In the genomic region with DNA sequence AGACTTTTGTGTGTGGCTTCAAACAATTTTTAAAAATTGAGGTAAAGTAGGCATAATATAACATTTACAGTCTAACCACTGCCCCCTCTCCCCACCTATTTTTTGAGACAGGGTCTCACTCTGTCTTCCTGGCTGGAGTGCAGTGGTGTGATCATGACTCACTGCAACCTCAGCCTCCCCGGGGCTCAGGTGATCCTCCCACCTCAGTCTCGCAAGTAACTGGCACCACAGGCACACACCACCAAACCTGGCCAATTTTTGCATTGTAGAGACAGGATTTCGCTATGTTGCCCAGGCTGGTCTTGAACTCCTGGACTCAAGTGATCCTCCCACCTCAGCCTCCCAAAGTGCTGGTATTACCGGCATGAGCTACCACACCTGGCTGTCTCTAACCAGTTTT, we compare ENCODE assay signal across 6 cellular contexts.
A peak's percentile ranks its signal among the peaks of the same experiment; 100 is the strongest.
DNase-seq lines count a peak whose midpoint lies in the region; ATAC-seq, FAIRE-seq and TF ChIP-seq lines count a peak whose summit lies in the region.
"Not testable (repeated sequence)": the region's sequence is repeated elsewhere in the genome, so short reads cannot be mapped to it uniquely, and the experiment has no call there.

No MANE protein-coding gene starts in this region.

- in situ Hi-C loops in mammary epithelial cell (cut with MboI; ENCODE audit: low sequenced_read_pairs in 2 of 2); HepG2 (cut with HindIII; ENCODE audit: extremely low pct_ligation_motif_present, low pct_unique_long_range_greater_than_20kb): not testable (repeated sequence)

- not testable (repeated sequence) for H4K20me1 ChIP-seq in mammary epithelial cell (ENCODE audit: insufficient read depth, low read length); HepG2 (ENCODE audit: insufficient read depth, low read length)

- BruUV-seq in mammary epithelial cell (replicated peaks; lab: Mats Ljungman, UMichigan); HepG2 (replicated peaks; lab: Mats Ljungman, UMichigan): not testable (repeated sequence)

- not testable (repeated sequence) for H3K27me3 ChIP-seq in mammary epithelial cell (ENCODE audit: insufficient read depth, low read length); HepG2 (ENCODE audit: control insufficient read depth in 1 of 2, insufficient read depth in 2 of 2, low read length in 2 of 2)

- H3K9ac ChIP-seq in mammary epithelial cell (ENCODE audit: insufficient read depth, low read length); HepG2 (ENCODE audit: insufficient read depth, low read depth, low read length): not testable (repeated sequence)

- ATAC-seq in activated CD8-positive, alpha-beta T cell treated with anti-CD3 and anti-CD28 coated beads for 36 hours, result peak; percentile 37
- peak; percentile 9; the same call in 1 of the 3 replicates for ATAC-seq in HepG2

- WGBS in mammary epithelial cell (ENCODE audit: low coverage, missing lambda C conversion rate), result 40% methylated on average over 3 of the region's 4 CpGs
- 65% methylated on average over 4 of the region's 4 CpGs for WGBS in HepG2 (ENCODE audit: low lambda C conversion rate)

- H2AFZ ChIP-seq in mammary epithelial cell (ENCODE audit: low read depth, low read length); HepG2 (ENCODE audit: low read length): not testable (repeated sequence)

- not testable (repeated sequence) for FAIRE-seq in HepG2 (lab: Jason Lieb, UNC)

- not testable (repeated sequence) for TF ChIP-seq RAD21 in HepG2 (CRISPR knock-in tag; IDR thresholded peaks at IDR 0.05)

- H3K27ac Mint-ChIP-seq in activated CD8-positive, alpha-beta T cell treated with anti-CD3 and anti-CD28 coated beads for 36 hours, result not testable (repeated sequence)

- H3K36me3 ChIP-seq in mammary epithelial cell (ENCODE audit: insufficient read depth, low read length); HepG2 (replicated peaks in 1 of 2; ENCODE audit: control insufficient read depth in 1 of 2, insufficient read depth in 2 of 2, low read length in 2 of 2): not testable (repeated sequence)

- H3K36me3 Mint-ChIP-seq in activated CD8-positive, alpha-beta T cell treated with anti-CD3 and anti-CD28 coated beads for 36 hours (ENCODE audit: low read depth), result not testable (repeated sequence)

- not testable (repeated sequence) for H3K4me2 ChIP-seq in mammary epithelial cell (ENCODE audit: insufficient read depth, low read depth, low read length); HepG2 (ENCODE audit: low read depth, low read length)

- not testable (repeated sequence) for H3K79me2 ChIP-seq in mammary epithelial cell (ENCODE audit: insufficient read depth, low read length); HepG2 (ENCODE audit: insufficient read depth, low read length)

- TF ChIP-seq EP300 in HepG2 (IDR thresholded peaks at IDR 0.05; ENCODE audit: low read depth in 2 of 2, low read length in 2 of 2); HepG2 (CRISPR knock-in tag; IDR thresholded peaks at IDR 0.05; ENCODE audit: borderline replicate concordance): not testable (repeated sequence)

- not testable (repeated sequence) for H3K27ac ChIP-seq in mammary epithelial cell (ENCODE audit: insufficient read depth, low read depth, low read length); HepG2 (ENCODE audit: extremely low read length, insufficient read depth, low read length)

- POLR2A ChIA-PET in activated CD8-positive, alpha-beta T cell treated with anti-CD3 and anti-CD28 coated beads for 36 hours (lab: Charles Lee); HepG2 (lab: Yijun Ruan, JAX): not testable (repeated sequence)

- not testable (repeated sequence) for H3K4me1 Mint-ChIP-seq in activated CD8-positive, alpha-beta T cell treated with anti-CD3 and anti-CD28 coated beads for 36 hours (ENCODE audit: low read depth)

- dilution Hi-C loops in mammary epithelial cell (cut with HindIII; ENCODE audit: low sequenced_read_pairs), result not testable (repeated sequence)

- not testable (repeated sequence) for TF ChIP-seq CTCF in activated CD8-positive, alpha-beta T cell treated with anti-CD3 and anti-CD28 coated beads for 36 hours (IDR thresholded peaks at IDR 0.05); mammary epithelial cell (conservative IDR thresholded peaks at IDR 0.05 in 1 of 2, IDR thresholded peaks at IDR 0.05 in 1 of 2; ENCODE audit: extremely low read depth in 1 of 2, insufficient read depth in 1 of 2, low read depth in 1 of 2, low read length in 2 of 2); epithelial cell of esophagus (IDR thresholded peaks at IDR 0.05; ENCODE audit: insufficient read depth, low read depth, low read length, missing control alignments); HepG2 (CRISPR knock-in tag; IDR thresholded peaks at IDR 0.05)

- H3K4me3 Mint-ChIP-seq in activated CD8-positive, alpha-beta T cell treated with anti-CD3 and anti-CD28 coated beads for 36 hours, result not testable (repeated sequence)

- not testable (repeated sequence) for H3K27me3 Mint-ChIP-seq in activated CD8-positive, alpha-beta T cell treated with anti-CD3 and anti-CD28 coated beads for 36 hours

- not testable (repeated sequence) for H3K4me1 ChIP-seq in mammary epithelial cell (ENCODE audit: insufficient read depth, low read length); HepG2 (ENCODE audit: insufficient read depth, low read length)

- CTCF ChIA-PET in activated CD8-positive, alpha-beta T cell treated with anti-CD3 and anti-CD28 coated beads for 36 hours (lab: Charles Lee); mammary epithelial cell (lab: Charles Lee; ENCODE audit: low non-redundant PET); HepG2 (lab: Yijun Ruan, JAX; ENCODE audit: low intra/inter-chr PET ratio, low total read pairs): not testable (repeated sequence)

- DNase-seq in M059J (ENCODE audit: low read depth), result peak; percentile 0
- peak; percentile 22 for DNase-seq in activated CD8-positive, alpha-beta T cell treated with anti-CD3 and anti-CD28 coated beads for 36 hours
- DNase-seq in mammary epithelial cell, result peak; percentile 25
- DNase-seq in epithelial cell of esophagus (ENCODE audit: low read depth), result peak; percentile 11
- DNase-seq in HepG2 (ENCODE audit: low spot score), result not testable (repeated sequence)
- peak; percentile 15 for DNase-seq in renal cortical epithelial cell (ENCODE audit: low read depth)

- H3K9me3 ChIP-seq in mammary epithelial cell (replicated peaks; ENCODE audit: insufficient read depth, low read length); HepG2 (ENCODE audit: low read length): not testable (repeated sequence)

- not testable (repeated sequence) for H3K4me3 ChIP-seq in mammary epithelial cell (replicated peaks in 1 of 3; ENCODE audit: insufficient read depth in 1 of 3, low read depth in 2 of 3, low read length in 3 of 3); epithelial cell of esophagus (ENCODE audit: low read length); HepG2 (replicated peaks in 1 of 3; ENCODE audit: insufficient read depth in 1 of 3, low read depth in 2 of 3, low read length in 3 of 3)

- TF ChIP-seq POLR2A in HepG2 (IDR thresholded peaks at IDR 0.05; ENCODE audit: insufficient read depth in 1 of 2, low read depth in 2 of 2, low read length in 2 of 2), result not testable (repeated sequence)

- intact Hi-C loops in activated CD8-positive, alpha-beta T cell treated with anti-CD3 and anti-CD28 coated beads for 36 hours (cut with micrococcal nuclease); mammary epithelial cell (cut with micrococcal nuclease); HepG2 (cut with micrococcal nuclease; ENCODE audit: unreplicated experiment): not testable (repeated sequence)

- not testable (repeated sequence) for H3K9me3 Mint-ChIP-seq in activated CD8-positive, alpha-beta T cell treated with anti-CD3 and anti-CD28 coated beads for 36 hours
